In genomic region chr10:59239108-59239507, GRCh38 we compare ENCODE assay signal across 4 cellular contexts.
A peak's percentile ranks its signal among the peaks of the same experiment; 100 is the strongest.
DNase-seq lines count a peak whose midpoint lies in the region; ATAC-seq, FAIRE-seq and TF ChIP-seq lines count a peak whose summit lies in the region.
"Not testable (repeated sequence)": the region's sequence is repeated elsewhere in the genome, so short reads cannot be mapped to it uniquely, and the experiment has no call there.

No MANE protein-coding gene starts in this region.

- H3K4me1 Mint-ChIP-seq in endodermal cell, neural progenitor cell: not testable (repeated sequence)

- intact Hi-C loops in K562 (cut with micrococcal nuclease), result not testable (repeated sequence)

- not testable (repeated sequence) for H3K9ac ChIP-seq in K562 (ENCODE audit: insufficient read depth in 1 of 2, low read depth in 2 of 2, low read length in 2 of 2); endodermal cell (ENCODE audit: extremely low read depth, low read length, poor library complexity, severe bottlenecking); neural progenitor cell

- ATAC-seq in K562, result not testable (repeated sequence)

- TF ChIP-seq POLR2A in K562 (conservative IDR thresholded peaks at IDR 0.05), result not testable (repeated sequence)

- not testable (repeated sequence) for H3K4me3 ChIP-seq in HEK293 (ENCODE audit: low read depth, low read length); K562; neural progenitor cell
- H3K4me3 ChIP-seq in endodermal cell (ENCODE audit: low read length), result peak overlapping the region; percentile 12

- not testable (repeated sequence) for TF ChIP-seq CTCF in HEK293 (tag by site-specific recombination; IDR thresholded peaks at IDR 0.05); K562 (IDR thresholded peaks at IDR 0.05 in 2 of 3, conservative IDR thresholded peaks at IDR 0.05 in 1 of 3; ENCODE audit: insufficient read depth in 2 of 3, low read depth in 1 of 3, low read length in 3 of 3); endodermal cell (conservative IDR thresholded peaks at IDR 0.05); neural progenitor cell (IDR thresholded peaks at IDR 0.05)

- not testable (repeated sequence) for H3K79me2 ChIP-seq in K562 (ENCODE audit: control insufficient read depth, insufficient read depth, low read length); neural progenitor cell (ENCODE audit: low read depth)

- H3K27me3 ChIP-seq in K562 (ENCODE audit: control insufficient read depth in 2 of 2, insufficient read depth in 2 of 2, low read length in 2 of 2); endodermal cell (ENCODE audit: control insufficient read depth, insufficient read depth, low read length, poor library complexity, severe bottlenecking); neural progenitor cell: not testable (repeated sequence)

- in situ Hi-C loops in K562 (cut with MboI), result not testable (repeated sequence)

- not testable (repeated sequence) for TF ChIP-seq EP300 in K562 (IDR thresholded peaks at IDR 0.05; ENCODE audit: low read length)

- not testable (repeated sequence) for H3K4me2 ChIP-seq in K562 (ENCODE audit: insufficient read depth, low read length); neural progenitor cell

- not testable (repeated sequence) for BruUV-seq in K562 (replicated peaks; lab: Mats Ljungman, UMichigan)

- FAIRE-seq in K562 (lab: Jason Lieb, UNC), result not testable (repeated sequence)

- 0% methylated on average over 2 of the region's 2 CpGs for WGBS in K562 (ENCODE audit: insufficient coverage, low coverage, missing lambda C conversion rate)
- WGBS in endodermal cell (ENCODE audit: insufficient coverage in 1 of 2, insufficient read length in 1 of 2), 2 experiments, result 93 to 100% methylated on average over 1 to 2 of the region's 2 CpGs

- H3F3A ChIP-seq in neural progenitor cell (ENCODE audit: low read depth), result not testable (repeated sequence)

- not testable (repeated sequence) for DNase-seq in K562 (ENCODE audit: extremely low read depth in 1 of 4, low spot score in 3 of 4); endodermal cell; neural progenitor cell (ENCODE audit: low spot score)

- not testable (repeated sequence) for H2AFZ ChIP-seq in K562 (ENCODE audit: low read depth, low read length); neural progenitor cell (replicated peaks)

- H3K27ac ChIP-seq in HEK293 (ENCODE audit: extremely low read depth, low read depth, low read length); K562 (ENCODE audit: extremely low read depth, low read depth, low read length); endodermal cell (ENCODE audit: low read depth, low read length); neural progenitor cell: not testable (repeated sequence)

- H3K36me3 ChIP-seq in HEK293 (ENCODE audit: control insufficient read depth in 2 of 2, insufficient read depth in 1 of 2, low read length in 2 of 2); K562 (ENCODE audit: control insufficient read depth, insufficient read depth, low read length); endodermal cell (ENCODE audit: control insufficient read depth, insufficient read depth, low read length); neural progenitor cell: not testable (repeated sequence)

- CTCF ChIA-PET in HEK293 (lab: Yijun Ruan, JAX), result interaction anchor here (0.6 to 2.8 kb wide), 6 partner anchors 268 to 596 kb away, joined by 3 to 28 read pairs (median 6); no protein-coding TSS in a partner anchor
- CTCF ChIA-PET in K562 (lab: Yijun Ruan, JAX; ENCODE audit: low intra/inter-chr PET ratio), result not testable (repeated sequence)

- H3K4me1 ChIP-seq in HEK293 (ENCODE audit: control insufficient read depth, insufficient read depth, low read length); K562 (replicated peaks in 1 of 2; ENCODE audit: control insufficient read depth in 2 of 2, insufficient read depth in 2 of 2, low read length in 2 of 2); endodermal cell (ENCODE audit: control insufficient read depth, insufficient read depth, low read length); neural progenitor cell: not testable (repeated sequence)

- H3K36me3 Mint-ChIP-seq in endodermal cell (ENCODE audit: low read depth); neural progenitor cell: not testable (repeated sequence)

- H3K27ac Mint-ChIP-seq in endodermal cell, result not testable (repeated sequence)
- H3K27ac Mint-ChIP-seq in neural progenitor cell, result peak overlapping the region; percentile 34

- POLR2A ChIA-PET in HEK293 (lab: Yijun Ruan, JAX); K562 (lab: Yijun Ruan, JAX): not testable (repeated sequence)

- H3K27me3 Mint-ChIP-seq in endodermal cell (ENCODE audit: insufficient read depth); neural progenitor cell (ENCODE audit: insufficient read depth, low read depth): not testable (repeated sequence)

- H3K4me3 Mint-ChIP-seq in endodermal cell, neural progenitor cell: not testable (repeated sequence)

- not testable (repeated sequence) for H4K20me1 ChIP-seq in K562 (replicated peaks; ENCODE audit: control insufficient read depth, insufficient read depth, low read length); neural progenitor cell (ENCODE audit: low read depth)

- H3K9me3 Mint-ChIP-seq in endodermal cell, neural progenitor cell: not testable (repeated sequence)

- H3K9me1 ChIP-seq in K562 (ENCODE audit: control insufficient read depth, insufficient read depth, low read length), result not testable (repeated sequence)

- TF ChIP-seq RAD21 in K562 (CRISPR knock-in tag; conservative IDR thresholded peaks at IDR 0.05 in 1 of 2, IDR thresholded peaks at IDR 0.05 in 1 of 2), result not testable (repeated sequence)

- H3K9me3 ChIP-seq in HEK293 (ENCODE audit: control insufficient read depth, insufficient read depth, low read depth, low read length); K562 (replicated peaks; ENCODE audit: control insufficient read depth, insufficient read depth, low read depth, low read length); neural progenitor cell (ENCODE audit: low read depth): not testable (repeated sequence)
- H3K9me3 ChIP-seq in endodermal cell (ENCODE audit: control insufficient read depth, low read length), result peaks cover 19% of the 10 kb centered on the region

TF ChIP-seq in HEK293, 187 proteins besides CTCF, POLR2A, EP300 and RAD21:
- peak; percentile 15 for TF ChIP-seq SETDB1 (IDR thresholded peaks at IDR 0.05; ENCODE audit: insufficient read length, low read length)
TF ChIP-seq in HEK293: peak in this region for 1; not testable (repeated sequence) for 186.

TF ChIP-seq in K562, 482 proteins besides CTCF, POLR2A, EP300 and RAD21:
- TF ChIP-seq ZNF431 (CRISPR knock-in tag; IDR thresholded peaks at IDR 0.05), result peak; percentile 43; the same call in 1 of the 2 replicates
